Comparison of ENCODE assay signal across 8 cellular contexts in genomic region chr11:65487467-65488272, GRCh38. TPM values are rescaled to one million over a fixed set of nuclear protein-coding genes. Genes with fewer than 3 reads are reported as not detected.
DNase-seq lines count a peak whose midpoint lies in the region; ATAC-seq and FAIRE-seq lines count a peak whose summit lies in the region.

No MANE protein-coding gene starts in this region.

- peak overlapping the region; percentile 89 for H3K27ac ChIP-seq in urinary bladder (ENCODE audit: low read depth)

- POLR2A ChIA-PET in activated CD4-positive, alpha-beta memory T cell treated with anti-CD3 and anti-CD28 coated beads for 36 hours (lab: Charles Lee): interaction anchor here (0.5 to 26.8 kb wide), 6 partner anchors 13 to 65 kb away, joined by 3 to 4089 read pairs (median 239); partner anchors contain the start of genes MALAT1 and NEAT1

- H3K36me3 Mint-ChIP-seq in activated CD4-positive, alpha-beta memory T cell treated with anti-CD3 and anti-CD28 coated beads for 36 hours: no peaks in the 10 kb centered on the region

- no peaks in the 10 kb centered on the region for H3K36me3 ChIP-seq in urinary bladder (ENCODE audit: insufficient read depth)

- intact Hi-C loops in activated CD4-positive, alpha-beta memory T cell treated with anti-CD3 and anti-CD28 coated beads for 36 hours (cut with micrococcal nuclease): loop anchor here (1.0 kb wide), 1 partner anchor 9 kb away; no protein-coding TSS in a partner anchor

- CTCF ChIA-PET in activated CD4-positive, alpha-beta memory T cell treated with anti-CD3 and anti-CD28 coated beads for 36 hours (lab: Charles Lee): interaction anchor here (0.7 to 1.9 kb wide), 2 partner anchors 11 to 19 kb away, joined by 3 to 6 read pairs; no protein-coding TSS in a partner anchor

- H3K9me3 Mint-ChIP-seq in activated CD4-positive, alpha-beta memory T cell treated with anti-CD3 and anti-CD28 coated beads for 36 hours: no peaks in the 10 kb centered on the region

- ATAC-seq in HG02870 (IDR thresholded peaks at IDR 0.05; ENCODE audit: unreplicated experiment): peak; percentile 49
- no peak for ATAC-seq in GM19351 (IDR thresholded peaks at IDR 0.05; ENCODE audit: unreplicated experiment)

- 6% methylated on average over 17 of the region's 17 CpGs for WGBS in urinary bladder

- H3K4me1 Mint-ChIP-seq in activated CD4-positive, alpha-beta memory T cell treated with anti-CD3 and anti-CD28 coated beads for 36 hours (ENCODE audit: low read depth): peaks cover 40% of the 10 kb centered on the region

- peak; percentile 99 for FAIRE-seq in G401.6 (lab: Jason Lieb, UNC)

- DNase-seq in NCI-H2227 treated with DMSO at 0.1 percent for 48 hours (lab: John Stamatoyannopoulos, UW) (peak; percentile 99), fibroblast of the conjunctiva (ENCODE audit: low read depth) (peak; percentile 100), myocyte (ENCODE audit: low read depth) (peak; percentile 100)
- DNase-seq in activated CD4-positive, alpha-beta memory T cell treated with anti-CD3 and anti-CD28 coated beads for 36 hours: peak; percentile 71

- no peak overlapping the region for H3K4me3 ChIP-seq in urinary bladder (ENCODE audit: low read depth, low read length)

- H3K27ac Mint-ChIP-seq in activated CD4-positive, alpha-beta memory T cell treated with anti-CD3 and anti-CD28 coated beads for 36 hours: peak overlapping the region; percentile 67

- no peaks in the 10 kb centered on the region for H3K27me3 Mint-ChIP-seq in activated CD4-positive, alpha-beta memory T cell treated with anti-CD3 and anti-CD28 coated beads for 36 hours

- no peak overlapping the region for H3K4me3 Mint-ChIP-seq in activated CD4-positive, alpha-beta memory T cell treated with anti-CD3 and anti-CD28 coated beads for 36 hours

- H3K4me1 ChIP-seq in urinary bladder (ENCODE audit: insufficient read depth): no peaks in the 10 kb centered on the region

RNA-seq across cellular contexts. Expression of gene MALAT1, which starts 11.2 kb away (rescaled TPM):
- total RNA-seq in activated CD4-positive, alpha-beta memory T cell treated with anti-CD3 and anti-CD28 coated beads for 36 hours: 1,000 to 10,000 TPM; 8,046 to 8,888 TPM
- total RNA-seq in myocyte (5,859 and 8,069 TPM in 2 replicates), urinary bladder (27,753 TPM)
- 1,663 TPM for polyA plus RNA-seq in myocyte (2012)
- polyA plus RNA-seq in urinary bladder: 141 TPM

RNA-seq across cellular contexts. Expression of gene SCYL1, which starts 37.2 kb away (rescaled TPM):
- 10 to 100 TPM; 67.8 to 69.8 TPM for total RNA-seq in activated CD4-positive, alpha-beta memory T cell treated with anti-CD3 and anti-CD28 coated beads for 36 hours
- 84.4 and 128 TPM in 2 replicates for total RNA-seq in myocyte
- 94.5 TPM for polyA plus RNA-seq in myocyte (2012)
- 43.4 TPM for total RNA-seq in urinary bladder
- polyA plus RNA-seq in urinary bladder: 82.0 TPM
